In the genomic region with DNA sequence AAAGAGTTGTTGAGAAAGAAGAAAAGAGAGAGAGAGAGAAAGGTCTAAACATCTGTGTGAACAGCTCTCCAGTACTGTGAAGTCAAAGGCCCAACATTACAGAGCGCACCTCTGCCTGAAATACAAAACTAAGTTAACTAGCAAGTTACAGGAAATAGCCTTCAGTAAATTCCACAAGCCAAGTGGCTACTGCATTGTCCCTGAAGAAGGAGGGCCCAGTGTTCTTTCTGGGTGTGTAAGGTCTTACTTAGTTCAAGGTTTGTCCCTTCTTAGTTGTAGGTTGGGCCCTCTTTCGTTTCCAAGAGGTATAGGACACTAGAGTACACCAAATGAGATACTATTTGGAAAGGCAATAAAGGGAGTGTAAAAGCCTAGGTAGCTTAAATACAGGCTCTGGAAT, we compare ENCODE assay signal across 13 cellular contexts.
DNase-seq lines count a peak whose midpoint lies in the region; ATAC-seq and TF ChIP-seq lines count a peak whose summit lies in the region.
"Had no signal": no experiment of that assay in that cellular context is flagged by ENCODE, and none has a peak within 500 bp of the region (broad histone marks: within the 10 kb centered on the region; RNA-seq: fewer than 3 reads in every experiment).

No MANE protein-coding gene starts in this region.

- H3K9me3 Mint-ChIP-seq in dendritic cell treated with granulocyte-macrophage colony-stimulating factor and Interleukin-4, amounts not matched to agents 40 ng/mL and 50 ng/mL, for 4 days, result no peaks in the 10 kb centered on the region
- no peaks in the 10 kb centered on the region for H3K9me3 Mint-ChIP-seq in nephron progenitor cell

- H3K9me3 ChIP-seq in DND-41 (ENCODE audit: insufficient read depth, low read length, severe bottlenecking) (no peaks in the 10 kb centered on the region), SK-N-MC (ENCODE audit: low read depth, low read length) (no peaks in the 10 kb centered on the region), MM.1S (replicated peaks; ENCODE audit: insufficient read depth, low read length) (no peaks in the 10 kb centered on the region)
- H3K9me3 ChIP-seq: pancreas had no signal

- H3K27me3 Mint-ChIP-seq in dendritic cell treated with granulocyte-macrophage colony-stimulating factor and Interleukin-4, amounts not matched to agents 40 ng/mL and 50 ng/mL, for 4 days, result no peaks in the 10 kb centered on the region
- H3K27me3 Mint-ChIP-seq in nephron progenitor cell (ENCODE audit: low read depth, poor library complexity), result peaks cover 3% of the 10 kb centered on the region

- H3K36me3 ChIP-seq in DND-41 (ENCODE audit: insufficient read depth, low read length), result peaks cover 33% of the 10 kb centered on the region
- no peaks in the 10 kb centered on the region; the same call in 1 of the 2 replicates for H3K36me3 ChIP-seq in SK-N-MC (ENCODE audit: insufficient read depth, low read length)
- no peaks in the 10 kb centered on the region for H3K36me3 ChIP-seq in MM.1S (replicated peaks; ENCODE audit: insufficient read depth, low read length)
- H3K36me3 ChIP-seq: pancreas had no signal

- peak overlapping the region; percentile 89 for H3K27ac Mint-ChIP-seq in dendritic cell treated with granulocyte-macrophage colony-stimulating factor and Interleukin-4, amounts not matched to agents 40 ng/mL and 50 ng/mL, for 4 days
- H3K27ac Mint-ChIP-seq in nephron progenitor cell, result peak overlapping the region; percentile 94

- H3K4me2 ChIP-seq in DND-41 (ENCODE audit: insufficient read depth, low read length), result no peak overlapping the region
- H3K4me2 ChIP-seq in MM.1S (ENCODE audit: low read depth, low read length), result no peak overlapping the region

- H3K27ac ChIP-seq in DND-41 (ENCODE audit: low read length), result peak overlapping the region; percentile 27; the same call in 1 of the 2 replicates
- H3K27ac ChIP-seq in SK-N-MC, result peak overlapping the region; percentile 51
- H3K27ac ChIP-seq in MM.1S (ENCODE audit: low read length), result no peak overlapping the region

- H3K9ac ChIP-seq in DND-41 (ENCODE audit: low read depth, low read length), result no peak overlapping the region
- H3K9ac ChIP-seq in SK-N-MC (ENCODE audit: insufficient read length), result no peak overlapping the region
- no peak overlapping the region for H3K9ac ChIP-seq in MM.1S (ENCODE audit: low read length)

- no peak overlapping the region for H2AFZ ChIP-seq in DND-41 (ENCODE audit: low read depth, low read length)
- no peak overlapping the region for H2AFZ ChIP-seq in MM.1S (ENCODE audit: low read length)

- H3K9me2 ChIP-seq in MM.1S (replicated peaks; ENCODE audit: insufficient read depth, low read length), result no peaks in the 10 kb centered on the region

- DNase-seq in DND-41, result no peak
- DNase-seq in SK-N-MC (ENCODE audit: low read depth, low spot score), result no peak
- no peak for DNase-seq in nephron progenitor cell
- DNase-seq in GF-D8 (lab: John Stamatoyannopoulos, UW), result no peak
- no peak for DNase-seq in iPS-NIHi11 (ENCODE audit: low spot score)
- DNase-seq in MM.1S, result no peak
- DNase-seq: COR-L47; NCI-H1105 treated with DMSO at 0.1 percent for 48 hours; NCI-H748 treated with DMSO at 0.1 percent for 48 hours; pancreas; stimulated activated CD4-positive, alpha-beta T cell treated with anti-CD3 and anti-CD28 coated beads, Interleukin-2, amount 100 ng/mL, for 24 hours; stimulated activated naive CD4-positive, alpha-beta T cell had no signal

- TF ChIP-seq CTCF in DND-41 (IDR thresholded peaks at IDR 0.05; ENCODE audit: borderline replicate concordance, extremely low read depth, low read length, poor library complexity, severe bottlenecking), result no peak
- no peak for TF ChIP-seq CTCF in nephron progenitor cell (IDR thresholded peaks at IDR 0.05)
- TF ChIP-seq CTCF in MM.1S (IDR thresholded peaks at IDR 0.05; ENCODE audit: low read length), result no peak

- intact Hi-C loops in dendritic cell treated with granulocyte-macrophage colony-stimulating factor and Interleukin-4, amounts not matched to agents 40 ng/mL and 50 ng/mL, for 4 days (cut with micrococcal nuclease), result no loop called here

- H3K79me2 ChIP-seq in DND-41 (ENCODE audit: insufficient read depth, low read length) (no peaks in the 10 kb centered on the region), MM.1S (ENCODE audit: low read length) (no peaks in the 10 kb centered on the region)

- no peaks in the 10 kb centered on the region for H4K20me1 ChIP-seq in DND-41 (ENCODE audit: insufficient read depth, low read length)
- H4K20me1 ChIP-seq in MM.1S (ENCODE audit: insufficient read depth, low read length), result no peaks in the 10 kb centered on the region

- H3K27me3 ChIP-seq in DND-41 (ENCODE audit: insufficient read depth, low read length, poor library complexity) (no peaks in the 10 kb centered on the region), MM.1S (replicated peaks; ENCODE audit: insufficient read depth, low read length) (no peaks in the 10 kb centered on the region)
- H3K27me3 ChIP-seq: pancreas had no signal

- H3K4me3 ChIP-seq in DND-41 (ENCODE audit: low read depth in 1 of 2, low read length in 2 of 2) (no peak overlapping the region), SK-N-MC (no peak overlapping the region), MM.1S (ENCODE audit: low read length) (no peak overlapping the region)
- H3K4me3 ChIP-seq: pancreas had no signal

- no peak for ATAC-seq in DND-41 (ENCODE audit: insufficient read depth, low read depth)

- H3F3A ChIP-seq in MM.1S (ENCODE audit: insufficient read depth, low read length), result no peaks in the 10 kb centered on the region

- no peak overlapping the region for H3K4me3 Mint-ChIP-seq in dendritic cell treated with granulocyte-macrophage colony-stimulating factor and Interleukin-4, amounts not matched to agents 40 ng/mL and 50 ng/mL, for 4 days
- no peak overlapping the region for H3K4me3 Mint-ChIP-seq in nephron progenitor cell

- peaks cover 88% of the 10 kb centered on the region for H3K4me1 Mint-ChIP-seq in dendritic cell treated with granulocyte-macrophage colony-stimulating factor and Interleukin-4, amounts not matched to agents 40 ng/mL and 50 ng/mL, for 4 days (ENCODE audit: low read depth)
- H3K4me1 Mint-ChIP-seq in nephron progenitor cell, result peaks cover 55% of the 10 kb centered on the region

- H3K4me1 ChIP-seq in DND-41 (ENCODE audit: insufficient read depth, low read length), result peaks cover 50% of the 10 kb centered on the region
- H3K4me1 ChIP-seq in MM.1S (ENCODE audit: low read length), result no peaks in the 10 kb centered on the region
- H3K4me1 ChIP-seq: pancreas had no signal

- H3K36me3 Mint-ChIP-seq in dendritic cell treated with granulocyte-macrophage colony-stimulating factor and Interleukin-4, amounts not matched to agents 40 ng/mL and 50 ng/mL, for 4 days (ENCODE audit: low read depth), result peaks cover 44% of the 10 kb centered on the region
- H3K36me3 Mint-ChIP-seq in nephron progenitor cell (ENCODE audit: low read depth), result peaks cover 48% of the 10 kb centered on the region
